In genomic region chr12:9284724-9285123, GRCh38 we compare ENCODE assay signal across 8 cellular contexts.
DNase-seq lines count a peak whose midpoint lies in the region; ATAC-seq, FAIRE-seq and TF ChIP-seq lines count a peak whose summit lies in the region.
"Not testable (repeated sequence)": the region's sequence is repeated elsewhere in the genome, so short reads cannot be mapped to it uniquely, and the experiment has no call there.

No MANE protein-coding gene starts in this region.

- H3K79me2 ChIP-seq in H9 (ENCODE audit: insufficient read depth, low read length), result not testable (repeated sequence)
- peaks cover 10% of the 10 kb centered on the region for H3K79me2 ChIP-seq in neural progenitor cell (ENCODE audit: low read depth)

- CTCF ChIA-PET in A549 (lab: Yijun Ruan, JAX); IMR-90 (lab: Yijun Ruan, JAX): not testable (repeated sequence)

- H2AK9ac ChIP-seq in IMR-90 (replicated peaks; ENCODE audit: low read depth, low read length, poor library complexity), result not testable (repeated sequence)

- peak overlapping the region; percentile 76 for H3K9ac ChIP-seq in H9 (ENCODE audit: extremely low read depth, insufficient read length, low read length)
- H3K9ac ChIP-seq in IMR-90 (ENCODE audit: low read depth, low read length), result peak overlapping the region; percentile 79; the same call in 1 of the 2 replicates
- H3K9ac ChIP-seq in iPS-15b (ENCODE audit: low read depth, low read length); neural progenitor cell: not testable (repeated sequence)

- H3K4me3 Mint-ChIP-seq in H9 (peak overlapping the region; percentile 92 to 94), neural progenitor cell (peak overlapping the region; percentile 98)
- H3K4me3 Mint-ChIP-seq in T-helper 2 cell treated with Interferon-gamma antibody and Interleukin-4, amounts not matched to agents 5 μg/mL and 100 μg/mL, for 36 hours, result peak overlapping the region; percentile 34
- peak overlapping the region; percentile 98 for H3K4me3 Mint-ChIP-seq in activated naive CD8-positive, alpha-beta T cell treated with anti-CD3 and anti-CD28 coated beads, Interleukin-2, amount 50 U/mL, for 24 hours

- H2BK5ac ChIP-seq in H9 (ENCODE audit: insufficient read length, low read length); IMR-90 (ENCODE audit: low read depth, low read length, poor library complexity, severe bottlenecking): not testable (repeated sequence)

- H3K4ac ChIP-seq in H9 (ENCODE audit: low read depth, low read length); IMR-90 (ENCODE audit: low read depth, low read length): not testable (repeated sequence)

- not testable (repeated sequence) for H3K9me1 ChIP-seq in IMR-90 (ENCODE audit: insufficient read depth, low read length)

- H3K18ac ChIP-seq in H9 (ENCODE audit: insufficient read length, low read depth, low read length); IMR-90 (ENCODE audit: low read depth, low read length): not testable (repeated sequence)

- not testable (repeated sequence) for H3K14ac ChIP-seq in H9 (ENCODE audit: insufficient read depth, low read length); IMR-90 (replicated peaks; ENCODE audit: low read depth, low read length)

- H3K9me3 ChIP-seq in A549; H9 (ENCODE audit: control insufficient read depth, low read depth, low read length); IMR-90 (ENCODE audit: control insufficient read depth, insufficient read depth, low read length); iPS-15b (ENCODE audit: control insufficient read depth, insufficient read depth, low read length); neural progenitor cell (ENCODE audit: low read depth): not testable (repeated sequence)

- not testable (repeated sequence) for TF ChIP-seq RAD21 in A549 (conservative IDR thresholded peaks at IDR 0.05 in 1 of 2, IDR thresholded peaks at IDR 0.05 in 1 of 2); IMR-90 (IDR thresholded peaks at IDR 0.05; ENCODE audit: low read length)

- ATAC-seq in A549 (peak in 1 of 2 experiments; percentile 10; a peak in 3 of 6 replicates), GM18502 (IDR thresholded peaks at IDR 0.05; ENCODE audit: poor library complexity, unreplicated experiment) (peak; percentile 25)
- not testable (repeated sequence) for ATAC-seq in IMR-90 (ENCODE audit: low read depth); activated naive CD8-positive, alpha-beta T cell treated with anti-CD3 and anti-CD28 coated beads, Interleukin-2, amount 50 U/mL, for 24 hours

- H3K23ac ChIP-seq in H9 (ENCODE audit: insufficient read length, low read depth, low read length); IMR-90 (ENCODE audit: low read depth, low read length): not testable (repeated sequence)

- H3K9me3 Mint-ChIP-seq in H9; T-helper 2 cell treated with Interferon-gamma antibody and Interleukin-4, amounts not matched to agents 5 μg/mL and 100 μg/mL, for 36 hours; activated naive CD8-positive, alpha-beta T cell treated with anti-CD3 and anti-CD28 coated beads, Interleukin-2, amount 50 U/mL, for 24 hours; neural progenitor cell: not testable (repeated sequence)

- not testable (repeated sequence) for H2BK20ac ChIP-seq in H9 (ENCODE audit: low read depth, low read length, poor library complexity, severe bottlenecking); IMR-90 (ENCODE audit: low read depth, low read length)

- not testable (repeated sequence) for H4K8ac ChIP-seq in H9 (replicated peaks; ENCODE audit: insufficient read length, low read depth, low read length)
- 0 out of 4 replicates have a peak overlapping the region, but pooled peaks of 1 of the 2 experiments have one; percentile 47 for H4K8ac ChIP-seq in IMR-90 (ENCODE audit: low read depth in 2 of 2, low read length in 2 of 2)

- not testable (repeated sequence) for H4K20me1 ChIP-seq in H9 (ENCODE audit: control insufficient read depth, insufficient read depth, insufficient read length); IMR-90 (ENCODE audit: insufficient read depth, low read length); neural progenitor cell (ENCODE audit: low read depth)

- not testable (repeated sequence) for H3K79me1 ChIP-seq in H9 (ENCODE audit: insufficient read depth, low read depth, low read length, poor library complexity, severe bottlenecking); IMR-90 (ENCODE audit: low read depth in 1 of 2, low read length in 2 of 2)

- H3K4me1 Mint-ChIP-seq in H9; T-helper 2 cell treated with Interferon-gamma antibody and Interleukin-4, amounts not matched to agents 5 μg/mL and 100 μg/mL, for 36 hours (ENCODE audit: low read depth); activated naive CD8-positive, alpha-beta T cell treated with anti-CD3 and anti-CD28 coated beads, Interleukin-2, amount 50 U/mL, for 24 hours; neural progenitor cell: not testable (repeated sequence)

- intact Hi-C loops in IMR-90 (cut with micrococcal nuclease), result loop anchor here (5.0 kb wide), 1 partner anchor 263 kb away; no protein-coding TSS in a partner anchor

- not testable (repeated sequence) for DNase-seq in A549 (ENCODE audit: low read depth in 1 of 2, low spot score in 1 of 2); H9; IMR-90; T-helper 2 cell treated with Interferon-gamma antibody and Interleukin-4, amounts not matched to agents 5 μg/mL and 100 μg/mL, for 36 hours (ENCODE audit: low spot score); activated naive CD8-positive, alpha-beta T cell treated with anti-CD3 and anti-CD28 coated beads, Interleukin-2, amount 50 U/mL, for 24 hours; neural progenitor cell (ENCODE audit: low spot score)

- peak overlapping the region; percentile 50 for H3K4me3 ChIP-seq in A549
- H3K4me3 ChIP-seq in IMR-90 (ENCODE audit: insufficient read depth, low read depth, low read length), result not testable (repeated sequence)
- peak overlapping the region; percentile 22 for H3K4me3 ChIP-seq in iPS-15b (ENCODE audit: low read depth, low read length)
- peak overlapping the region; percentile 82 for H3K4me3 ChIP-seq in neural progenitor cell

- not testable (repeated sequence) for H3K27me3 ChIP-seq in H9 (ENCODE audit: insufficient read depth, low read length); IMR-90 (ENCODE audit: control insufficient read depth, insufficient read depth, low read length); iPS-15b (ENCODE audit: control insufficient read depth, insufficient read depth, low read length)
- H3K27me3 ChIP-seq in neural progenitor cell, result peaks cover 12% of the 10 kb centered on the region

- H4K91ac ChIP-seq in H9 (ENCODE audit: insufficient read length, low read depth, low read length); IMR-90 (ENCODE audit: insufficient read depth, low read depth, low read length): not testable (repeated sequence)

- not testable (repeated sequence) for FAIRE-seq in A549 (lab: Jason Lieb, UNC)

- H3K27ac ChIP-seq in A549, result peak overlapping the region in 1 of 2 experiments; percentile 93; a peak in 3 of 6 replicates
- not testable (repeated sequence) for H3K27ac ChIP-seq in H9 (ENCODE audit: insufficient read length, low read depth, low read length); IMR-90 (ENCODE audit: insufficient read depth, low read length); neural progenitor cell

- WGBS in A549 (ENCODE audit: missing lambda C conversion rate), result 40% methylated on average over 7 of the region's 7 CpGs
- no CpG with 5 or more reads among the region's 7 CpGs for WGBS in H9 (ENCODE audit: extremely low coverage, insufficient read length, low lambda C conversion rate)
- WGBS in IMR-90 (ENCODE audit: extremely low coverage in 2 of 2, insufficient read length in 1 of 2), 2 experiments, result no CpG with 5 or more reads among the region's 7 CpGs

- not testable (repeated sequence) for H3T11ph ChIP-seq in H9 (ENCODE audit: low read length)

- H3K4me1 ChIP-seq in A549; H9 (ENCODE audit: insufficient read depth, low read length); IMR-90 (ENCODE audit: control insufficient read depth, insufficient read depth, low read length); iPS-15b (ENCODE audit: control insufficient read depth, insufficient read depth, low read length); neural progenitor cell: not testable (repeated sequence)

- dilution Hi-C loops in IMR-90 (cut with HindIII; ENCODE audit: low sequenced_read_pairs, unreplicated experiment), result not testable (repeated sequence)

- H2AK5ac ChIP-seq in H9 (ENCODE audit: insufficient read length, low read length); IMR-90 (ENCODE audit: low read depth, low read length): not testable (repeated sequence)

- H2BK12ac ChIP-seq in H9 (ENCODE audit: insufficient read length, low read depth, low read length), result not testable (repeated sequence)

- TF ChIP-seq EP300 in A549 (IDR thresholded peaks at IDR 0.05), result not testable (repeated sequence)

- not testable (repeated sequence) for H2BK120ac ChIP-seq in H9 (ENCODE audit: low read depth, low read length, poor library complexity, severe bottlenecking); IMR-90 (ENCODE audit: low read depth, low read length)

- 0 out of 7 replicates have a peak overlapping the region, but pooled peaks of 2 of the 3 experiments have one; percentile 61 to 94 for H3K27ac Mint-ChIP-seq in H9
- not testable (repeated sequence) for H3K27ac Mint-ChIP-seq in T-helper 2 cell treated with Interferon-gamma antibody and Interleukin-4, amounts not matched to agents 5 μg/mL and 100 μg/mL, for 36 hours; neural progenitor cell
- peak overlapping the region; percentile 98 for H3K27ac Mint-ChIP-seq in activated naive CD8-positive, alpha-beta T cell treated with anti-CD3 and anti-CD28 coated beads, Interleukin-2, amount 50 U/mL, for 24 hours

- H4K5ac ChIP-seq in H9 (ENCODE audit: insufficient read length, low read depth, low read length); IMR-90 (ENCODE audit: low read depth, low read length): not testable (repeated sequence)

- not testable (repeated sequence) for H3F3A ChIP-seq in neural progenitor cell (ENCODE audit: low read depth)

- TF ChIP-seq POLR2A in A549 (IDR thresholded peaks at IDR 0.05; ENCODE audit: low read length); IMR-90 (IDR thresholded peaks at IDR 0.05; ENCODE audit: low read depth, low read length): not testable (repeated sequence)

- in situ Hi-C loops in IMR-90 (cut with MboI; ENCODE audit: low sequenced_read_pairs), result not testable (repeated sequence)

- H3K4me2 ChIP-seq in A549 (peak overlapping the region; percentile 84), H9 (ENCODE audit: insufficient read depth, insufficient read length, low read length) (peak overlapping the region; percentile 54), IMR-90 (ENCODE audit: low read depth, low read length) (peak overlapping the region; percentile 49), neural progenitor cell (peak overlapping the region; percentile 90)

- TF ChIP-seq CTCF in A549 (IDR thresholded peaks at IDR 0.05); H9 (conservative IDR thresholded peaks at IDR 0.05); IMR-90 (conservative IDR thresholded peaks at IDR 0.05; ENCODE audit: low read depth, low read length); neural progenitor cell (IDR thresholded peaks at IDR 0.05): not testable (repeated sequence)

- H3K23me2 ChIP-seq in H9 (ENCODE audit: insufficient read length, low read depth, low read length, poor library complexity, severe bottlenecking), result not testable (repeated sequence)

- POLR2A ChIA-PET in A549 (lab: Yijun Ruan, JAX); IMR-90 (lab: Charles Lee; ENCODE audit: unreplicated experiment): not testable (repeated sequence)

- H3K36me3 Mint-ChIP-seq in H9 (ENCODE audit: insufficient read depth in 1 of 3, low read depth in 3 of 3); T-helper 2 cell treated with Interferon-gamma antibody and Interleukin-4, amounts not matched to agents 5 μg/mL and 100 μg/mL, for 36 hours (ENCODE audit: low read depth); activated naive CD8-positive, alpha-beta T cell treated with anti-CD3 and anti-CD28 coated beads, Interleukin-2, amount 50 U/mL, for 24 hours (ENCODE audit: low read depth); neural progenitor cell: not testable (repeated sequence)

- not testable (repeated sequence) for BruUV-seq in IMR-90 (replicated peaks; lab: Mats Ljungman, UMichigan)

- H2BK15ac ChIP-seq in H9 (ENCODE audit: low read depth, low read length); IMR-90 (ENCODE audit: low read depth, low read length): not testable (repeated sequence)

- H3K36me3 ChIP-seq in IMR-90 (ENCODE audit: control insufficient read depth, insufficient read depth, low read length); iPS-15b (ENCODE audit: control insufficient read depth, insufficient read depth, low read length); neural progenitor cell: not testable (repeated sequence)

- H2AFZ ChIP-seq in H9 (ENCODE audit: low read length); IMR-90 (replicated peaks; ENCODE audit: low read length, poor library complexity); neural progenitor cell (replicated peaks): not testable (repeated sequence)

- H3K27me3 Mint-ChIP-seq in H9 (ENCODE audit: low read depth); activated naive CD8-positive, alpha-beta T cell treated with anti-CD3 and anti-CD28 coated beads, Interleukin-2, amount 50 U/mL, for 24 hours; neural progenitor cell (ENCODE audit: insufficient read depth, low read depth): not testable (repeated sequence)
- peaks cover 13% of the 10 kb centered on the region for H3K27me3 Mint-ChIP-seq in T-helper 2 cell treated with Interferon-gamma antibody and Interleukin-4, amounts not matched to agents 5 μg/mL and 100 μg/mL, for 36 hours (ENCODE audit: low read depth)

- not testable (repeated sequence) for H3K56ac ChIP-seq in H9 (ENCODE audit: insufficient read length, low read depth, low read length); IMR-90 (ENCODE audit: extremely low read depth, insufficient read depth, low read length)

Comparison
In these comparisons a context has a peak if more than half of its experiments do, and no peak if none do; other contexts are left out.
1. H3K4me3 Mint-ChIP-seq: peak in every context shown above with its lines; median percentile 98 in activated naive CD8-positive, alpha-beta T cell treated with anti-CD3 and anti-CD28 coated beads, Interleukin-2, amount 50 U/mL, for 24 hours; 98 in neural progenitor cell; 93 in H9; 34 in T-helper 2 cell treated with Interferon-gamma antibody and Interleukin-4, amounts not matched to agents 5 μg/mL and 100 μg/mL, for 36 hours.